In genomic region chr19:15788594-15789270, GRCh38 we compare ENCODE assay signal across 23 cellular contexts. TPM values are rescaled to one million over a fixed set of nuclear protein-coding genes. Genes with fewer than 3 reads are reported as not detected.
A peak's percentile ranks its signal among the peaks of the same experiment; 100 is the strongest.
DNase-seq lines count a peak whose midpoint lies in the region; ATAC-seq and TF ChIP-seq lines count a peak whose summit lies in the region.
"Had no signal": no experiment of that assay in that cellular context is flagged by ENCODE, and none has a peak within 500 bp of the region (broad histone marks: within the 10 kb centered on the region; RNA-seq: fewer than 3 reads in every experiment).

No MANE protein-coding gene starts in this region.

- no peaks in the 10 kb centered on the region for H3K36me3 ChIP-seq in sigmoid colon
- H3K36me3 ChIP-seq: BE2C had no signal

- ATAC-seq in left colon = peak; percentile 93
- ATAC-seq in GM21367 (IDR thresholded peaks at IDR 0.05; ENCODE audit: unreplicated experiment) = no peak
- no peak for ATAC-seq in GM19023 (IDR thresholded peaks at IDR 0.05; ENCODE audit: unreplicated experiment)
- ATAC-seq in HG03521 (IDR thresholded peaks at IDR 0.05; ENCODE audit: unreplicated experiment) = no peak
- ATAC-seq: GM23338, K562 had no signal

- WGBS in sigmoid colon, 2 donors = 13 to 64% methylated on average over 4 of the region's 4 CpGs

- intact Hi-C loops in left colon (cut with DNase I, micrococcal nuclease) (no loop called here), sigmoid colon (cut with DNase I) (no loop called here)

- no peak for TF ChIP-seq POLR2A in sigmoid colon (IDR thresholded peaks at IDR 0.05)

- H3K9me3 ChIP-seq in sigmoid colon = no peaks in the 10 kb centered on the region
- H3K9me3 ChIP-seq: BE2C had no signal

- TF ChIP-seq CTCF in sigmoid colon (IDR thresholded peaks at IDR 0.05) = no peak

- H3K4me1 ChIP-seq in sigmoid colon = no peaks in the 10 kb centered on the region
- H3K4me1 ChIP-seq: BE2C had no signal

- H3K27me3 ChIP-seq in sigmoid colon = no peaks in the 10 kb centered on the region
- H3K27me3 ChIP-seq: BE2C had no signal

- no peak overlapping the region for H3K4me3 ChIP-seq in sigmoid colon
- H3K4me3 ChIP-seq: GM23338, K562 had no signal

- H3K27ac ChIP-seq in sigmoid colon = no peak overlapping the region

- TF ChIP-seq EP300 in sigmoid colon (IDR thresholded peaks at IDR 0.05) = no peak

- DNase-seq in LoVo (ENCODE audit: low spot score) (peak; percentile 62), left colon (peak; percentile 21 to 36), sigmoid colon (peak; percentile 4)
- DNase-seq: ACHN; BE2C; C1 segment of cervical spinal cord; CD4-positive, CD25-positive, alpha-beta regulatory T cell; CD8-positive, alpha-beta memory T cell; COR-L47; DMS 273 treated with DMSO at 0.1 percent for 48 hours; DMS53; DND-41; EL; H7; IMR-90 had no signal

RNA-seq across cellular contexts. Expression of gene OR10H5, which starts 1.3 kb away (rescaled TPM):
- total RNA-seq in left colon (not detected), sigmoid colon (not detected)
- polyA plus RNA-seq in sigmoid colon = under 1 TPM in 1 of 3 donors, not detected in 2; under 0.01 TPM
- total RNA-seq: A172; CD4-positive, CD25-positive, alpha-beta regulatory T cell; CD8-positive, alpha-beta memory T cell; G401; GM23338; H7; HT1080; IMR-90; K562 had no signal
- polyA plus RNA-seq: CD4-positive, CD25-positive, alpha-beta regulatory T cell; CD8-positive, alpha-beta memory T cell; GM23338; IMR-90; K562 had no signal

RNA-seq across cellular contexts. Expression of gene OR10H1, which starts 26.7 kb away (rescaled TPM):
- under 1 TPM in 1 of 2 donors, not detected in 1; 0.09 TPM for total RNA-seq in left colon
- not detected for total RNA-seq in sigmoid colon
- not detected for polyA plus RNA-seq in sigmoid colon
- total RNA-seq: A172; CD4-positive, CD25-positive, alpha-beta regulatory T cell; CD8-positive, alpha-beta memory T cell; G401; GM23338; H7; HT1080; IMR-90; K562 had no signal
- polyA plus RNA-seq: CD4-positive, CD25-positive, alpha-beta regulatory T cell; CD8-positive, alpha-beta memory T cell; GM23338; IMR-90; K562 had no signal

RNA-seq across cellular contexts. Expression of gene OR10H3, which starts 50.9 kb away (rescaled TPM):
- not detected for total RNA-seq in left colon
- not detected for total RNA-seq in sigmoid colon
- not detected for polyA plus RNA-seq in sigmoid colon
- total RNA-seq: A172; CD4-positive, CD25-positive, alpha-beta regulatory T cell; CD8-positive, alpha-beta memory T cell; G401; GM23338; H7; HT1080; IMR-90; K562 had no signal
- polyA plus RNA-seq: CD4-positive, CD25-positive, alpha-beta regulatory T cell; CD8-positive, alpha-beta memory T cell; GM23338; IMR-90; K562 had no signal

Comparison
In these comparisons a context has a peak if more than half of its experiments do, and no peak if none do; other contexts are left out.
1. DNase-seq: peak in every context shown above with its lines; median percentile 62 in LoVo; 28 in left colon; 4 in sigmoid colon.